27 cellular contexts compared by ENCODE assay signal in genomic region chr5:160448886-160449285, GRCh38.
"Had no signal": no experiment of that assay in that cellular context is flagged by ENCODE, and none has a peak within 500 bp of the region (broad histone marks: within the 10 kb centered on the region; RNA-seq: fewer than 3 reads in every experiment).

No MANE protein-coding gene starts in this region.

- H3K36me3 ChIP-seq: esophagus squamous epithelium, heart right ventricle, left lung, neural progenitor cell, right atrium auricular region, stomach, thyroid gland, vagina had no signal

- H3K4me1 ChIP-seq: esophagus squamous epithelium, left lung, neural progenitor cell, vagina had no signal

- DNase-seq: effector memory CD8-positive, alpha-beta T cell; erythroblast; esophagus squamous epithelium; foreskin melanocyte; glutamatergic neuron; heart right ventricle; hippocampal formation; left cardiac atrium; left lung; mesenchymal stem cell; mucosa of descending colon; naive B cell; stimulated activated CD4-positive, alpha-beta T cell treated with anti-CD3 and anti-CD28 coated beads, Interleukin-12 subunit alpha, Interleukin-12 subunit beta, amount 100 ng/mL, for 4 hours; stimulated activated CD4-positive, alpha-beta T cell treated with anti-CD3 and anti-CD28 coated beads, Interleukin-1b, Interleukin-23, amount 100 ng/mL, for 48 hours; stimulated activated CD4-positive, alpha-beta T cell treated with anti-CD3 and anti-CD28 coated beads, Interleukin-4, amount 100 ng/mL, for 1 hour; stimulated activated CD8-positive, alpha-beta memory T cell treated with anti-CD3 and anti-CD28 coated beads, Interleukin-4, amount 100 ng/mL, for 48 hours; stimulated activated naive CD4-positive, alpha-beta T cell treated with Interleukin-2 at 50 U/mL for 16 hours; stomach; thyroid gland; trophoblast cell had no signal

- H3K9me3 ChIP-seq: esophagus squamous epithelium, heart right ventricle, left lung, mucosa of descending colon, right atrium auricular region, stomach, thyroid gland, vagina had no signal

- H3K4me3 ChIP-seq: esophagus squamous epithelium, heart right ventricle, left lung, mucosa of descending colon, neural progenitor cell, right atrium auricular region, smooth muscle cell, stomach, thyroid gland, vagina had no signal

- H3K27me3 ChIP-seq: esophagus squamous epithelium, heart right ventricle, left lung, neural progenitor cell, right atrium auricular region, stomach, thyroid gland, vagina had no signal

- FAIRE-seq: endometrium, islet of Langerhans had no signal

- H3K27ac ChIP-seq: esophagus squamous epithelium, heart right ventricle, left lung, neural progenitor cell, parathyroid adenoma, right atrium auricular region, stomach, vagina had no signal
